In genomic region chr19:36418287-36419001, GRCh38 we compare ENCODE assay signal across 8 cellular contexts. TPM values are rescaled to one million over a fixed set of nuclear protein-coding genes. Genes with fewer than 3 reads are reported as not detected.
A peak's percentile ranks its signal among the peaks of the same experiment; 100 is the strongest.
DNase-seq lines count a peak whose midpoint lies in the region; ATAC-seq and TF ChIP-seq lines count a peak whose summit lies in the region.

Gene ZFP82, minus strand, starts transcription at chr19:36418644. Its CDS starts 8,855 bp downstream, at chr19:36409789.

- H3K56ac ChIP-seq in mesendoderm (ENCODE audit: low read length), result peak within 1 kb of the TSS; percentile 94

- no peak for TF ChIP-seq CTCF in Calu3 (IDR thresholded peaks at IDR 0.05; ENCODE audit: unreplicated experiment)

- peaks cover 16% of the 10 kb centered on the region for H3K36me3 Mint-ChIP-seq in effector memory CD8-positive, alpha-beta T cell (ENCODE audit: insufficient read depth)
- no peaks in the 10 kb centered on the region for H3K36me3 Mint-ChIP-seq in Calu3 (ENCODE audit: insufficient read depth, unreplicated experiment)

- DNase-seq in NCI-H526 (lab: John Stamatoyannopoulos, UW) (peak; percentile 71 to 96), mesendoderm (peak; percentile 93), Calu3 (no peak)
- DNase-seq in activated CD8-positive, alpha-beta memory T cell treated with anti-CD3 and anti-CD28 coated beads for 24 hours, result peak; percentile 93
- DNase-seq in effector memory CD8-positive, alpha-beta T cell, result peak; percentile 62 to 71 (median 67)
- peak; percentile 51 for DNase-seq in stimulated activated CD8-positive, alpha-beta memory T cell treated with anti-CD3 and anti-CD28 coated beads, Interleukin-12 subunit alpha, Interleukin-12 subunit beta, amount 100 ng/mL, for 24 hours (ENCODE audit: extremely low read depth)

- H2BK15ac ChIP-seq in mesendoderm (replicated peaks; ENCODE audit: low read depth), result no peak within 1 kb of the TSS

- H3K36me3 ChIP-seq in mesendoderm (ENCODE audit: control insufficient read depth, insufficient read depth, low read length), result no peaks in the 10 kb centered on the region

- WGBS in mesendoderm (ENCODE audit: extremely low coverage, insufficient coverage, low lambda C conversion rate), result no CpG with 5 or more reads among the region's 70 CpGs

- H3K27me3 ChIP-seq in mesendoderm (ENCODE audit: insufficient read depth, low read length, poor library complexity), result peaks cover 3% of the 10 kb centered on the region

- peaks cover 16 to 25% of the 10 kb centered on the region in 2 donors for H3K4me1 Mint-ChIP-seq in effector memory CD8-positive, alpha-beta T cell (ENCODE audit: low read depth in 2 of 2)
- H3K4me1 Mint-ChIP-seq in Calu3 (ENCODE audit: low read depth, unreplicated experiment), result no peaks in the 10 kb centered on the region

- H2AK5ac ChIP-seq in mesendoderm (ENCODE audit: low read length), result no peak within 1 kb of the TSS

- no peak within 1 kb of the TSS for H3K4ac ChIP-seq in mesendoderm (ENCODE audit: low read depth, low read length)

- peak within 1 kb of the TSS; percentile 79 for H3K9ac ChIP-seq in mesendoderm (ENCODE audit: low read length)

- no peak within 1 kb of the TSS for H3K23ac ChIP-seq in mesendoderm (ENCODE audit: low read length)

- no peak within 1 kb of the TSS for H3K27ac ChIP-seq in mesendoderm (ENCODE audit: low read depth, low read length)

- no peak within 1 kb of the TSS for H2BK120ac ChIP-seq in mesendoderm (ENCODE audit: low read depth, low read length)

- no peaks in the 10 kb centered on the region for H3K4me1 ChIP-seq in mesendoderm (ENCODE audit: control insufficient read depth, low read depth, low read length)

- peak within 1 kb of the TSS; percentile 98 to 99 for H3K4me3 Mint-ChIP-seq in effector memory CD8-positive, alpha-beta T cell
- H3K4me3 Mint-ChIP-seq in Calu3 (ENCODE audit: low read depth, unreplicated experiment), result no peak within 1 kb of the TSS

- BruUV-seq in Calu3 (replicated peaks; lab: Mats Ljungman, UMichigan), result no TSS peak

- H2BK5ac ChIP-seq in mesendoderm (ENCODE audit: low read length), result no peak within 1 kb of the TSS

- peak within 1 kb of the TSS; percentile 83 for H3K4me3 ChIP-seq in mesendoderm (ENCODE audit: low read length)

- H3K27me3 Mint-ChIP-seq in effector memory CD8-positive, alpha-beta T cell, result peaks cover 16 to 26% of the 10 kb centered on the region in 2 donors
- no peaks in the 10 kb centered on the region for H3K27me3 Mint-ChIP-seq in Calu3 (ENCODE audit: unreplicated experiment)

- intact Hi-C loops in Calu3 (cut with micrococcal nuclease; ENCODE audit: unreplicated experiment), result no loop called here

- H4K8ac ChIP-seq in mesendoderm (ENCODE audit: low read depth, low read length), result no peak within 1 kb of the TSS

- H3K9me3 Mint-ChIP-seq in effector memory CD8-positive, alpha-beta T cell, result no peaks in the 10 kb centered on the region
- H3K9me3 Mint-ChIP-seq in Calu3 (ENCODE audit: low read depth, unreplicated experiment), result peaks cover 19% of the 10 kb centered on the region

- peak; percentile 84 for ATAC-seq in GM18505 (IDR thresholded peaks at IDR 0.05; ENCODE audit: unreplicated experiment)
- ATAC-seq in HG03097 (IDR thresholded peaks at IDR 0.05; ENCODE audit: low FRiP score, unreplicated experiment), result peak; percentile 86
- peak; percentile 88 for ATAC-seq in effector memory CD8-positive, alpha-beta T cell (replicated peaks)

- no peak within 1 kb of the TSS for H4K5ac ChIP-seq in mesendoderm (ENCODE audit: low read length)

- H3K79me1 ChIP-seq in mesendoderm (ENCODE audit: low read length), result peaks cover 5% of the 10 kb centered on the region

- H3K79me2 ChIP-seq in mesendoderm (ENCODE audit: control insufficient read depth, insufficient read depth, low read length), result peaks cover 14% of the 10 kb centered on the region

- peak; percentile 88 for TF ChIP-seq POLR2A in GM18505 (IDR thresholded peaks at IDR 0.05; ENCODE audit: borderline replicate concordance, extremely low read depth, insufficient read depth, insufficient read length)

- peak within 1 kb of the TSS; percentile 89 for H3K4me2 ChIP-seq in mesendoderm (ENCODE audit: low read length)

- CTCF ChIA-PET in Calu3 (lab: Charles Lee), result no interaction called here

- H3K27ac Mint-ChIP-seq in effector memory CD8-positive, alpha-beta T cell, result peak within 1 kb of the TSS; percentile 98 to 99
- no peak within 1 kb of the TSS for H3K27ac Mint-ChIP-seq in Calu3 (ENCODE audit: unreplicated experiment)

- peak within 1 kb of the TSS; percentile 42 for H3K18ac ChIP-seq in mesendoderm (ENCODE audit: low read length)

RNA-seq across cellular contexts. Expression of gene ZFP82, which starts in this region (rescaled TPM):
- polyA plus RNA-seq in mesendoderm (2013, experiment 1 of 2), result 8.5 TPM
- polyA plus RNA-seq in mesendoderm (2013, experiment 2 of 2), result 8.8 TPM
- not detected in 2 replicates for total RNA-seq in Calu3 (2022)
